8 cellular contexts compared by ENCODE assay signal in genomic region chr21:43864806-43865470, GRCh38. TPM values are rescaled to one million over a fixed set of nuclear protein-coding genes. Genes with fewer than 3 reads are reported as not detected.
DNase-seq lines count a peak whose midpoint lies in the region; ATAC-seq and TF ChIP-seq lines count a peak whose summit lies in the region.

Gene AGPAT3, plus strand, starts transcription at chr21:43865223. Its CDS starts 94,459 bp downstream, at chr21:43959682.

- H3K4me1 ChIP-seq in OCI-LY1 (ENCODE audit: insufficient read depth, low read length, severe bottlenecking) (peaks cover 82% of the 10 kb centered on the region), psoas muscle (peaks cover 46% of the 10 kb centered on the region)

- peak within 1 kb of the TSS; percentile 74 for H3K4me2 ChIP-seq in OCI-LY1 (ENCODE audit: low read length)

- no peak within 1 kb of the TSS for H2AFZ ChIP-seq in OCI-LY1 (ENCODE audit: low read length)

- H3K36me3 Mint-ChIP-seq in activated naive CD8-positive, alpha-beta T cell, result peaks cover 3% of the 10 kb centered on the region

- H3K9me3 Mint-ChIP-seq in activated naive CD8-positive, alpha-beta T cell (ENCODE audit: low read depth), result no peaks in the 10 kb centered on the region

- H3K79me2 ChIP-seq in OCI-LY1 (ENCODE audit: insufficient read depth, low read length), result peaks cover 9% of the 10 kb centered on the region; the same call in 1 of the 2 replicates

- H3K27me3 ChIP-seq in OCI-LY1 (ENCODE audit: insufficient read depth, low read length) (no peaks in the 10 kb centered on the region), psoas muscle (ENCODE audit: insufficient read depth in 3 of 3, low read length in 2 of 3) (no peaks in the 10 kb centered on the region)

- H3K4me3 ChIP-seq in OCI-LY1 (ENCODE audit: low read depth, low read length, poor library complexity, severe bottlenecking), result peak within 1 kb of the TSS; percentile 64
- peak within 1 kb of the TSS; percentile 90 for H3K4me3 ChIP-seq in psoas muscle

- 0 to 2% (median 1%) methylated on average over 9 to 106 of the region's 109 CpGs for WGBS in psoas muscle, 3 donors

- ATAC-seq in left cardiac atrium, result peak; percentile 17 to 54
- peak; percentile 3 to 30 (median 16) for ATAC-seq in psoas muscle
- no peak for ATAC-seq in HG02884 (IDR thresholded peaks at IDR 0.05; ENCODE audit: unreplicated experiment)

- peak within 1 kb of the TSS; percentile 85 for H3K27ac Mint-ChIP-seq in activated naive CD8-positive, alpha-beta T cell

- H3K36me3 ChIP-seq in OCI-LY1 (ENCODE audit: insufficient read depth, low read length), result no peaks in the 10 kb centered on the region
- H3K36me3 ChIP-seq in psoas muscle (ENCODE audit: insufficient read depth in 1 of 2, low read depth in 1 of 2), result no peaks in the 10 kb centered on the region

- H3K4me3 Mint-ChIP-seq in activated naive CD8-positive, alpha-beta T cell, result peak within 1 kb of the TSS; percentile 83

- TF ChIP-seq CTCF in OCI-LY1 (IDR thresholded peaks at IDR 0.05; ENCODE audit: low read length) (no peak), psoas muscle (IDR thresholded peaks at IDR 0.05) (no peak)

- H3K27ac ChIP-seq in OCI-LY1 (ENCODE audit: low read depth, low read length, poor library complexity, severe bottlenecking) (peak within 1 kb of the TSS; percentile 92), psoas muscle (peak within 1 kb of the TSS; percentile 90)

- H4K20me1 ChIP-seq in OCI-LY1 (ENCODE audit: insufficient read depth, low read length), result no peaks in the 10 kb centered on the region

- H3F3A ChIP-seq in OCI-LY1 (ENCODE audit: insufficient read depth, low read length), result peaks cover 6% of the 10 kb centered on the region; the same call in 1 of the 2 replicates

- H3K9me3 ChIP-seq in OCI-LY1 (ENCODE audit: low read length), result no peaks in the 10 kb centered on the region
- no peaks in the 10 kb centered on the region for H3K9me3 ChIP-seq in psoas muscle

- H3K9ac ChIP-seq in OCI-LY1 (ENCODE audit: low read length), result peak within 1 kb of the TSS; percentile 71

- H3K27me3 Mint-ChIP-seq in activated naive CD8-positive, alpha-beta T cell, result no peaks in the 10 kb centered on the region

- intact Hi-C loops in left cardiac atrium (cut with DNase I) (loop anchor here (5.0 to 10.0 kb wide), 3 partner anchors 50 to 62 kb away; no protein-coding TSS in a partner anchor), psoas muscle (cut with DNase I) (loop anchor here (5.0 to 10.0 kb wide), 5 partner anchors 37 to 72 kb away; no protein-coding TSS in a partner anchor)

- peak; percentile 40 for DNase-seq in NCI-H82 (lab: John Stamatoyannopoulos, UW)
- no peak for DNase-seq in NCI-H82 treated with DMSO at 0.1 percent for 48 hours (lab: John Stamatoyannopoulos, UW; ENCODE audit: unreplicated experiment)
- DNase-seq in left cardiac atrium, result peak; percentile 46
- peak in 1 of 2 donors; percentile 44 for DNase-seq in psoas muscle
- no peak for DNase-seq in NCI-H2196 (lab: John Stamatoyannopoulos, UW; ENCODE audit: unreplicated experiment)

- H3K4me1 Mint-ChIP-seq in activated naive CD8-positive, alpha-beta T cell (ENCODE audit: low read depth), result peaks cover 35% of the 10 kb centered on the region

- H3K9me2 ChIP-seq in OCI-LY1 (ENCODE audit: low read depth, low read length), result no peaks in the 10 kb centered on the region

RNA-seq across cellular contexts. Expression of gene AGPAT3, which starts in this region (rescaled TPM):
- total RNA-seq in left cardiac atrium (10 to 100 TPM; 65.1 to 69.4 TPM), psoas muscle (100 to 1,000 TPM in 1 of 4 donors, 10 to 100 TPM in 3; 47.9 to 117 (median 64.4) TPM)
- 10 to 100 TPM; 28.4 to 70.0 (median 35.7) TPM for polyA plus RNA-seq in psoas muscle

Comparison
In these comparisons a context has a peak if more than half of its experiments do, and no peak if none do; other contexts are left out.
1. DNase-seq: peak in NCI-H82 (single experiment) and left cardiac atrium (single experiment); none in NCI-H82 treated with DMSO at 0.1 percent for 48 hours (single experiment) and NCI-H2196 (single experiment).